ENCODE assay signal across 11 cellular contexts in genomic region chr2:127416486-127417001, GRCh38. TPM values are rescaled to one million over a fixed set of nuclear protein-coding genes. Genes with fewer than 3 reads are reported as not detected.
DNase-seq lines count a peak whose midpoint lies in the region; ATAC-seq and TF ChIP-seq lines count a peak whose summit lies in the region.
"Had no signal": no experiment of that assay in that cellular context is flagged by ENCODE, and none has a peak within 500 bp of the region (broad histone marks: within the 10 kb centered on the region; RNA-seq: fewer than 3 reads in every experiment).

No MANE protein-coding gene starts in this region.

- no peak for TF ChIP-seq CTCF in psoas muscle (IDR thresholded peaks at IDR 0.05)

- H3K27ac ChIP-seq in psoas muscle, result peak overlapping the region; percentile 54
- H3K27ac ChIP-seq: 22Rv1 had no signal

- ATAC-seq in effector memory CD8-positive, alpha-beta T cell (replicated peaks), result peak; percentile 5
- ATAC-seq in psoas muscle (no peak), HG03521 (IDR thresholded peaks at IDR 0.05; ENCODE audit: unreplicated experiment) (no peak)

- peaks cover 18% of the 10 kb centered on the region for H3K4me1 ChIP-seq in psoas muscle

- H3K9me3 ChIP-seq in psoas muscle, result no peaks in the 10 kb centered on the region

- peaks cover 12 to 18% of the 10 kb centered on the region in 2 donors for H3K4me1 Mint-ChIP-seq in effector memory CD8-positive, alpha-beta T cell (ENCODE audit: low read depth in 2 of 2)

- peak overlapping the region; percentile 83 to 91 for H3K4me3 Mint-ChIP-seq in effector memory CD8-positive, alpha-beta T cell

- 25 to 29% (median 28%) methylated on average over 6 of the region's 6 CpGs for WGBS in psoas muscle, 3 donors

- H3K36me3 ChIP-seq in psoas muscle (ENCODE audit: insufficient read depth in 1 of 2, low read depth in 1 of 2), result no peaks in the 10 kb centered on the region

- H3K9me3 Mint-ChIP-seq in effector memory CD8-positive, alpha-beta T cell, result no peaks in the 10 kb centered on the region

- H3K27me3 ChIP-seq in psoas muscle (ENCODE audit: insufficient read depth in 3 of 3, low read length in 2 of 3), result peaks cover 0 to 4% (median 0%) of the 10 kb centered on the region in 3 donors

- H3K4me3 ChIP-seq in psoas muscle, result peak overlapping the region; percentile 68

- peak; percentile 58 for DNase-seq in DMS53 (lab: John Stamatoyannopoulos, UW)
- DNase-seq in DMS53 treated with DMSO at 0.1 percent for 48 hours (lab: John Stamatoyannopoulos, UW; ENCODE audit: unreplicated experiment), result no peak
- DNase-seq in LHCN-M2 (ENCODE audit: low read depth), result peak; percentile 41
- DNase-seq in effector memory CD8-positive, alpha-beta T cell, result no peak
- no peak for DNase-seq in psoas muscle
- no peak for DNase-seq in NCI-H69 (lab: John Stamatoyannopoulos, UW)
- no peak for DNase-seq in DMS153 treated with DMSO at 0.1 percent for 48 hours (lab: John Stamatoyannopoulos, UW; ENCODE audit: unreplicated experiment)

- H3K27ac Mint-ChIP-seq in effector memory CD8-positive, alpha-beta T cell, result peak overlapping the region; percentile 92

- H3K36me3 Mint-ChIP-seq in effector memory CD8-positive, alpha-beta T cell (ENCODE audit: insufficient read depth), result no peaks in the 10 kb centered on the region

- H3K27me3 Mint-ChIP-seq in effector memory CD8-positive, alpha-beta T cell, result peaks cover 6 to 17% of the 10 kb centered on the region in 2 donors

- intact Hi-C loops in psoas muscle (cut with DNase I), result loop anchor here (5.0 kb wide), 2 partner anchors 44 to 59 kb away; no protein-coding TSS in a partner anchor

RNA-seq across cellular contexts. Expression of gene PROC, which starts 1.7 kb away (rescaled TPM):
- total RNA-seq in LHCN-M2 (2014; rRNA removed) (not detected in 2 replicates), psoas muscle (under 1 TPM in 1 of 4 donors, not detected in 3; 0.60 TPM)
- polyA plus RNA-seq in LHCN-M2 (2012), result 0.13 TPM
- under 1 TPM in 1 of 3 donors, not detected in 2; 0.05 TPM for polyA plus RNA-seq in psoas muscle
- total RNA-seq: pulmonary artery endothelial cell; T-helper 1 cell treated with Interleukin-12 subunit alpha and Interleukin-12 subunit beta and Interleukin-4 antibody, amounts not matched to agents 30 ng/mL and 1 ng/mL, for 36 hours had no signal

RNA-seq across cellular contexts. Expression of gene MAP3K2, which starts 28.8 kb away (rescaled TPM):
- total RNA-seq in LHCN-M2 (2014; rRNA removed) (32.6 and 38.4 TPM in 2 replicates), psoas muscle (10 to 100 TPM; 25.9 to 37.1 (median 30.9) TPM)
- 7.3 TPM for polyA plus RNA-seq in LHCN-M2 (2012)
- polyA plus RNA-seq in psoas muscle, result 10 to 100 TPM in 1 of 3 donors, 1 to 10 TPM in 2; 4.2 to 11.7 (median 7.2) TPM

Comparison
In these comparisons a context has a peak if more than half of its experiments do, and no peak if none do; other contexts are left out.
1. DNase-seq: peak in DMS53 (single experiment) and LHCN-M2 (single experiment); none in DMS53 treated with DMSO at 0.1 percent for 48 hours (single experiment), effector memory CD8-positive, alpha-beta T cell (0 of 3), psoas muscle (0 of 2), NCI-H69 (single experiment) and DMS153 treated with DMSO at 0.1 percent for 48 hours (single experiment).